In genomic region chr2:96554293-96555145, GRCh38 we compare ENCODE assay signal across 1 cellular context.
A peak's percentile ranks its signal among the peaks of the same experiment; 100 is the strongest.
TF ChIP-seq lines count a peak whose summit lies in the region.

No MANE protein-coding gene starts in this region.

TF ChIP-seq in HepG2, 621 proteins besides CTCF, POLR2A, EP300 and RAD21 (continued from another document and continues in another):
- 0 out of 2 replicates have a peak, but pooled peaks have one; percentile 27 for TF ChIP-seq ZBTB25 (CRISPR knock-in tag; IDR thresholded peaks at IDR 0.05)
- 0 out of 2 replicates have a peak, but pooled peaks have one; percentile 34 for TF ChIP-seq ZSCAN21 (CRISPR knock-in tag; IDR thresholded peaks at IDR 0.05; ENCODE audit: borderline replicate concordance)
- peak; percentile 72 for TF ChIP-seq ZNF572 (CRISPR knock-in tag; IDR thresholded peaks at IDR 0.05)
- TF ChIP-seq, protein P1, sequence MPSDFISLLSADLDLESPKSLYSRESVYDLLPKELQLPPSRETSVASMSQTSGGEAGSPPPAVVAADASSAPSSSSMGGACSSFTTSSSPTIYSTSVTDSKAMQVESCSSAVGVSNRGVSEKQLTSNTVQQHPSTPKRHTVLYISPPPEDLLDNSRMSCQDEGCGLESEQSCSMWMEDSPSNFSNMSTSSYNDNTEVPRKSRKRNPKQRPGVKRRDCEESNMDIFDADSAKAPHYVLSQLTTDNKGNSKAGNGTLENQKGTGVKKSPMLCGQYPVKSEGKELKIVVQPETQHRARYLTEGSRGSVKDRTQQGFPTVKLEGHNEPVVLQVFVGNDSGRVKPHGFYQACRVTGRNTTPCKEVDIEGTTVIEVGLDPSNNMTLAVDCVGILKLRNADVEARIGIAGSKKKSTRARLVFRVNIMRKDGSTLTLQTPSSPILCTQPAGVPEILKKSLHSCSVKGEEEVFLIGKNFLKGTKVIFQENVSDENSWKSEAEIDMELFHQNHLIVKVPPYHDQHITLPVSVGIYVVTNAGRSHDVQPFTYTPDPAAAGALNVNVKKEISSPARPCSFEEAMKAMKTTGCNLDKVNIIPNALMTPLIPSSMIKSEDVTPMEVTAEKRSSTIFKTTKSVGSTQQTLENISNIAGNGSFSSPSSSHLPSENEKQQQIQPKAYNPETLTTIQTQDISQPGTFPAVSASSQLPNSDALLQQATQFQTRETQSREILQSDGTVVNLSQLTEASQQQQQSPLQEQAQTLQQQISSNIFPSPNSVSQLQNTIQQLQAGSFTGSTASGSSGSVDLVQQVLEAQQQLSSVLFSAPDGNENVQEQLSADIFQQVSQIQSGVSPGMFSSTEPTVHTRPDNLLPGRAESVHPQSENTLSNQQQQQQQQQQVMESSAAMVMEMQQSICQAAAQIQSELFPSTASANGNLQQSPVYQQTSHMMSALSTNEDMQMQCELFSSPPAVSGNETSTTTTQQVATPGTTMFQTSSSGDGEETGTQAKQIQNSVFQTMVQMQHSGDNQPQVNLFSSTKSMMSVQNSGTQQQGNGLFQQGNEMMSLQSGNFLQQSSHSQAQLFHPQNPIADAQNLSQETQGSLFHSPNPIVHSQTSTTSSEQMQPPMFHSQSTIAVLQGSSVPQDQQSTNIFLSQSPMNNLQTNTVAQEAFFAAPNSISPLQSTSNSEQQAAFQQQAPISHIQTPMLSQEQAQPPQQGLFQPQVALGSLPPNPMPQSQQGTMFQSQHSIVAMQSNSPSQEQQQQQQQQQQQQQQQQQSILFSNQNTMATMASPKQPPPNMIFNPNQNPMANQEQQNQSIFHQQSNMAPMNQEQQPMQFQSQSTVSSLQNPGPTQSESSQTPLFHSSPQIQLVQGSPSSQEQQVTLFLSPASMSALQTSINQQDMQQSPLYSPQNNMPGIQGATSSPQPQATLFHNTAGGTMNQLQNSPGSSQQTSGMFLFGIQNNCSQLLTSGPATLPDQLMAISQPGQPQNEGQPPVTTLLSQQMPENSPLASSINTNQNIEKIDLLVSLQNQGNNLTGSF (CRISPR knock-in tag; IDR thresholded peaks at IDR 0.05): no peak
- TF ChIP-seq SOX5 (CRISPR knock-in tag; IDR thresholded peaks at IDR 0.05; ENCODE audit: borderline replicate concordance): no peak
- TF ChIP-seq, protein P2, sequence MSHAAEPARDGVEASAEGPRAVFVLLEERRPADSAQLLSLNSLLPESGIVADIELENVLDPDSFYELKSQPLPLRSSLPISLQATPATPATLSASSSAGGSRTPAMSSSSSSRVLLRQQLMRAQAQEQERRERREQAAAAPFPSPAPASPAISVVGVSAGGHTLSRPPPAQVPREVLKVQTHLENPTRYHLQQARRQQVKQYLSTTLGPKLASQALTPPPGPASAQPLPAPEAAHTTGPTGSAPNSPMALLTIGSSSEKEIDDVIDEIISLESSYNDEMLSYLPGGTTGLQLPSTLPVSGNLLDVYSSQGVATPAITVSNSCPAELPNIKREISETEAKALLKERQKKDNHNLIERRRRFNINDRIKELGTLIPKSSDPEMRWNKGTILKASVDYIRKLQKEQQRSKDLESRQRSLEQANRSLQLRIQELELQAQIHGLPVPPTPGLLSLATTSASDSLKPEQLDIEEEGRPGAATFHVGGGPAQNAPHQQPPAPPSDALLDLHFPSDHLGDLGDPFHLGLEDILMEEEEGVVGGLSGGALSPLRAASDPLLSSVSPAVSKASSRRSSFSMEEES (CRISPR knock-in tag; IDR thresholded peaks at IDR 0.05): no peak
- TF ChIP-seq GFI1 (CRISPR knock-in tag; IDR thresholded peaks at IDR 0.05; ENCODE audit: borderline replicate concordance): no peak
- TF ChIP-seq MTA1 (CRISPR knock-in tag; IDR thresholded peaks at IDR 0.05; ENCODE audit: borderline replicate concordance): peak; percentile 84; the same call in 1 of the 2 replicates
- TF ChIP-seq ZNF674 (CRISPR knock-in tag; IDR thresholded peaks at IDR 0.05; ENCODE audit: low read depth): no peak
- TF ChIP-seq, protein P3, sequence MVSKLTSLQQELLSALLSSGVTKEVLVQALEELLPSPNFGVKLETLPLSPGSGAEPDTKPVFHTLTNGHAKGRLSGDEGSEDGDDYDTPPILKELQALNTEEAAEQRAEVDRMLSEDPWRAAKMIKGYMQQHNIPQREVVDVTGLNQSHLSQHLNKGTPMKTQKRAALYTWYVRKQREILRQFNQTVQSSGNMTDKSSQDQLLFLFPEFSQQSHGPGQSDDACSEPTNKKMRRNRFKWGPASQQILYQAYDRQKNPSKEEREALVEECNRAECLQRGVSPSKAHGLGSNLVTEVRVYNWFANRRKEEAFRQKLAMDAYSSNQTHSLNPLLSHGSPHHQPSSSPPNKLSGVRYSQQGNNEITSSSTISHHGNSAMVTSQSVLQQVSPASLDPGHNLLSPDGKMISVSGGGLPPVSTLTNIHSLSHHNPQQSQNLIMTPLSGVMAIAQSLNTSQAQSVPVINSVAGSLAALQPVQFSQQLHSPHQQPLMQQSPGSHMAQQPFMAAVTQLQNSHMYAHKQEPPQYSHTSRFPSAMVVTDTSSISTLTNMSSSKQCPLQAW (CRISPR knock-in tag; IDR thresholded peaks at IDR 0.05): peak; percentile 65; the same call in 1 of the 2 replicates
- TF ChIP-seq, protein P4, sequence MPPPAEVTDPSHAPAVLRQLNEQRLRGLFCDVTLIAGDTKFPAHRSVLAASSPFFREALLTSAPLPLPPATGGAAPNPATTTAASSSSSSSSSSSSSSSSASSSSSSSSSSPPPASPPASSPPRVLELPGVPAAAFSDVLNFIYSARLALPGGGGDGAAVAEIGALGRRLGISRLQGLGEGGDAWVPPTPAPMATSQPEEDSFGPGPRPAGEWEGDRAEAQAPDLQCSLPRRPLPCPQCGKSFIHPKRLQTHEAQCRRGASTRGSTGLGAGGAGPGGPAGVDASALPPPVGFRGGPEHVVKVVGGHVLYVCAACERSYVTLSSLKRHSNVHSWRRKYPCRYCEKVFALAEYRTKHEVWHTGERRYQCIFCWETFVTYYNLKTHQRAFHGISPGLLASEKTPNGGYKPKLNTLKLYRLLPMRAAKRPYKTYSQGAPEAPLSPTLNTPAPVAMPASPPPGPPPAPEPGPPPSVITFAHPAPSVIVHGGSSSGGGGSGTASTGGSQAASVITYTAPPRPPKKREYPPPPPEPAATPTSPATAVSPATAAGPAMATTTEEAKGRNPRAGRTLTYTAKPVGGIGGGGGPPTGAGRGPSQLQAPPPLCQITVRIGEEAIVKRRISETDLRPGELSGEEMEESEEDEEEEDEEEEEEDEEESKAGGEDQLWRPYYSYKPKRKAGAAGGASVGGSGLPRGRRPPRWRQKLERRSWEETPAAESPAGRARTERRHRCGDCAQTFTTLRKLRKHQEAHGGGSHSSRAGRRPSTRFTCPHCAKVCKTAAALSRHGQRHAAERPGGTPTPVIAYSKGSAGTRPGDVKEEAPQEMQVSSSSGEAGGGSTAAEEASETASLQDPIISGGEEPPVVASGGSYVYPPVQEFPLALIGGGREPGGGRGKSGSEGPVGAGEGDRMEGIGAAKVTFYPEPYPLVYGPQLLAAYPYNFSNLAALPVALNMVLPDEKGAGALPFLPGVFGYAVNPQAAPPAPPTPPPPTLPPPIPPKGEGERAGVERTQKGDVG (CRISPR knock-in tag; IDR thresholded peaks at IDR 0.05; ENCODE audit: borderline replicate concordance): peak; percentile 70; the same call in 1 of the 2 replicates
- no peak for TF ChIP-seq THAP8 (CRISPR knock-in tag; IDR thresholded peaks at IDR 0.05; ENCODE audit: borderline replicate concordance)
- peak; percentile 63; the same call in 1 of the 2 replicates for TF ChIP-seq ZFY (CRISPR knock-in tag; IDR thresholded peaks at IDR 0.05)
- TF ChIP-seq JUNB (CRISPR knock-in tag; IDR thresholded peaks at IDR 0.05; ENCODE audit: borderline replicate concordance): no peak
- no peak for TF ChIP-seq ZNF512 (CRISPR knock-in tag; IDR thresholded peaks at IDR 0.05)
- no peak for TF ChIP-seq KAT2B (IDR thresholded peaks at IDR 0.05; ENCODE audit: borderline replicate concordance, low read depth, low read length)
- TF ChIP-seq SATB2 (CRISPR knock-in tag; IDR thresholded peaks at IDR 0.05): no peak
- TF ChIP-seq ZNF570 (CRISPR knock-in tag; IDR thresholded peaks at IDR 0.05; ENCODE audit: borderline replicate concordance): no peak
- TF ChIP-seq ZGPAT (CRISPR knock-in tag; IDR thresholded peaks at IDR 0.05): no peak
- no peak for TF ChIP-seq ATF7 (IDR thresholded peaks at IDR 0.05)
- TF ChIP-seq ATF7 (CRISPR knock-in tag; IDR thresholded peaks at IDR 0.05): no peak
- TF ChIP-seq ISX (CRISPR knock-in tag; conservative IDR thresholded peaks at IDR 0.05): no peak
- TF ChIP-seq CAMTA2 (CRISPR knock-in tag; IDR thresholded peaks at IDR 0.05; ENCODE audit: borderline replicate concordance): no peak
- TF ChIP-seq, protein P5, sequence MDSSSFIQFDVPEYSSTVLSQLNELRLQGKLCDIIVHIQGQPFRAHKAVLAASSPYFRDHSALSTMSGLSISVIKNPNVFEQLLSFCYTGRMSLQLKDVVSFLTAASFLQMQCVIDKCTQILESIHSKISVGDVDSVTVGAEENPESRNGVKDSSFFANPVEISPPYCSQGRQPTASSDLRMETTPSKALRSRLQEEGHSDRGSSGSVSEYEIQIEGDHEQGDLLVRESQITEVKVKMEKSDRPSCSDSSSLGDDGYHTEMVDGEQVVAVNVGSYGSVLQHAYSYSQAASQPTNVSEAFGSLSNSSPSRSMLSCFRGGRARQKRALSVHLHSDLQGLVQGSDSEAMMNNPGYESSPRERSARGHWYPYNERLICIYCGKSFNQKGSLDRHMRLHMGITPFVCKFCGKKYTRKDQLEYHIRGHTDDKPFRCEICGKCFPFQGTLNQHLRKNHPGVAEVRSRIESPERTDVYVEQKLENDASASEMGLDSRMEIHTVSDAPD (CRISPR knock-in tag; IDR thresholded peaks at IDR 0.05): no peak
- TF ChIP-seq ZNF350 (CRISPR knock-in tag; IDR thresholded peaks at IDR 0.05; ENCODE audit: borderline replicate concordance, low read depth): peak; percentile 32
- no peak for TF ChIP-seq ZNF782 (CRISPR knock-in tag; IDR thresholded peaks at IDR 0.05; ENCODE audit: borderline replicate concordance)
- no peak for TF ChIP-seq JUND (CRISPR knock-in tag; IDR thresholded peaks at IDR 0.05)
- TF ChIP-seq, protein P6, sequence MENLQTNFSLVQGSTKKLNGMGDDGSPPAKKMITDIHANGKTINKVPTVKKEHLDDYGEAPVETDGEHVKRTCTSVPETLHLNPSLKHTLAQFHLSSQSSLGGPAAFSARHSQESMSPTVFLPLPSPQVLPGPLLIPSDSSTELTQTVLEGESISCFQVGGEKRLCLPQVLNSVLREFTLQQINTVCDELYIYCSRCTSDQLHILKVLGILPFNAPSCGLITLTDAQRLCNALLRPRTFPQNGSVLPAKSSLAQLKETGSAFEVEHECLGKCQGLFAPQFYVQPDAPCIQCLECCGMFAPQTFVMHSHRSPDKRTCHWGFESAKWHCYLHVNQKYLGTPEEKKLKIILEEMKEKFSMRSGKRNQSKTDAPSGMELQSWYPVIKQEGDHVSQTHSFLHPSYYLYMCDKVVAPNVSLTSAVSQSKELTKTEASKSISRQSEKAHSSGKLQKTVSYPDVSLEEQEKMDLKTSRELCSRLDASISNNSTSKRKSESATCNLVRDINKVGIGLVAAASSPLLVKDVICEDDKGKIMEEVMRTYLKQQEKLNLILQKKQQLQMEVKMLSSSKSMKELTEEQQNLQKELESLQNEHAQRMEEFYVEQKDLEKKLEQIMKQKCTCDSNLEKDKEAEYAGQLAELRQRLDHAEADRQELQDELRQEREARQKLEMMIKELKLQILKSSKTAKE (CRISPR knock-in tag; IDR thresholded peaks at IDR 0.05; ENCODE audit: borderline replicate concordance): no peak; the same call in 1 of the 2 replicates
- no peak for TF ChIP-seq HNRNPLL (IDR thresholded peaks at IDR 0.05; ENCODE audit: low read depth, low read length, poor library complexity, severe bottlenecking)
- TF ChIP-seq, protein P7, sequence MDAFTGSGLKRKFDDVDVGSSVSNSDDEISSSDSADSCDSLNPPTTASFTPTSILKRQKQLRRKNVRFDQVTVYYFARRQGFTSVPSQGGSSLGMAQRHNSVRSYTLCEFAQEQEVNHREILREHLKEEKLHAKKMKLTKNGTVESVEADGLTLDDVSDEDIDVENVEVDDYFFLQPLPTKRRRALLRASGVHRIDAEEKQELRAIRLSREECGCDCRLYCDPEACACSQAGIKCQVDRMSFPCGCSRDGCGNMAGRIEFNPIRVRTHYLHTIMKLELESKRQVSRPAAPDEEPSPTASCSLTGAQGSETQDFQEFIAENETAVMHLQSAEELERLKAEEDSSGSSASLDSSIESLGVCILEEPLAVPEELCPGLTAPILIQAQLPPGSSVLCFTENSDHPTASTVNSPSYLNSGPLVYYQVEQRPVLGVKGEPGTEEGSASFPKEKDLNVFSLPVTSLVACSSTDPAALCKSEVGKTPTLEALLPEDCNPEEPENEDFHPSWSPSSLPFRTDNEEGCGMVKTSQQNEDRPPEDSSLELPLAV (CRISPR knock-in tag; conservative IDR thresholded peaks at IDR 0.05; ENCODE audit: low read depth): no peak
- TF ChIP-seq NFIB (CRISPR knock-in tag; IDR thresholded peaks at IDR 0.05; ENCODE audit: borderline replicate concordance): no peak
- no peak for TF ChIP-seq GABPA (IDR thresholded peaks at IDR 0.05; ENCODE audit: low read depth, low read length)
- TF ChIP-seq GABPA (CRISPR knock-in tag; IDR thresholded peaks at IDR 0.05; ENCODE audit: low read depth): peak; percentile 50
